In genomic region chr5:173629628-173630027, GRCh38 we compare ENCODE assay signal across 9 cellular contexts. TPM values are rescaled to one million over a fixed set of nuclear protein-coding genes. Genes with fewer than 3 reads are reported as not detected.
DNase-seq lines count a peak whose midpoint lies in the region; FAIRE-seq and TF ChIP-seq lines count a peak whose summit lies in the region.
"Had no signal": no experiment of that assay in that cellular context is flagged by ENCODE, and none has a peak within 500 bp of the region (broad histone marks: within the 10 kb centered on the region; RNA-seq: fewer than 3 reads in every experiment).

No MANE protein-coding gene starts in this region.

- no peaks in the 10 kb centered on the region for H3K4me1 ChIP-seq in vagina
- peaks cover 8% of the 10 kb centered on the region for H3K4me1 ChIP-seq in mesenchymal stem cell (ENCODE audit: control insufficient read depth, insufficient read depth, low read depth, low read length)

- H3K9me3 ChIP-seq in vagina (no peaks in the 10 kb centered on the region), mesenchymal stem cell (ENCODE audit: control insufficient read depth, low read length) (no peaks in the 10 kb centered on the region)

- H2BK120ac ChIP-seq in mesenchymal stem cell (ENCODE audit: low read depth, low read length) = no peak overlapping the region

- H3K36me3 ChIP-seq in vagina (no peaks in the 10 kb centered on the region), mesenchymal stem cell (ENCODE audit: control insufficient read depth in 1 of 2, insufficient read depth in 2 of 2, low read depth in 1 of 2, low read length in 2 of 2) (no peaks in the 10 kb centered on the region)

- TF ChIP-seq CTCF in AG10803 (conservative IDR thresholded peaks at IDR 0.05; ENCODE audit: low read length) = peak; percentile 15
- no peak for TF ChIP-seq CTCF in vagina (IDR thresholded peaks at IDR 0.05)

- no peaks in the 10 kb centered on the region for H3K27me3 ChIP-seq in vagina
- H3K27me3 ChIP-seq in mesenchymal stem cell (ENCODE audit: control insufficient read depth in 1 of 2, insufficient read depth in 1 of 2, low read length in 2 of 2) = peaks cover 10 to 22% of the 10 kb centered on the region in 2 experiments

- no peak overlapping the region for H4K8ac ChIP-seq in mesenchymal stem cell (ENCODE audit: low read length)

- H3K23ac ChIP-seq in mesenchymal stem cell (ENCODE audit: low read length in 2 of 2) = no peak overlapping the region

- H2BK5ac ChIP-seq in mesenchymal stem cell (ENCODE audit: low read depth, low read length, poor library complexity, severe bottlenecking) = no peak overlapping the region

- H3K79me1 ChIP-seq in mesenchymal stem cell (replicated peaks; ENCODE audit: low read length, poor library complexity, severe bottlenecking) = no peaks in the 10 kb centered on the region

- H3K4me2 ChIP-seq in mesenchymal stem cell (ENCODE audit: low read length, poor library complexity, severe bottlenecking) = no peak overlapping the region

- intact Hi-C loops in vagina (cut with DNase I) = no loop called here

- no peak overlapping the region for H2AFZ ChIP-seq in mesenchymal stem cell (ENCODE audit: low read depth, low read length)

- H3K9ac ChIP-seq in mesenchymal stem cell (ENCODE audit: low read length) = no peak overlapping the region

- no peak overlapping the region for H2BK15ac ChIP-seq in mesenchymal stem cell (ENCODE audit: low read depth, poor library complexity, severe bottlenecking)

- H3K4me3 ChIP-seq in AG10803 (ENCODE audit: low read length) (no peak overlapping the region), vagina (no peak overlapping the region), mesenchymal stem cell (ENCODE audit: insufficient read depth in 1 of 2, low read depth in 1 of 2, low read length in 2 of 2) (no peak overlapping the region)

- H2BK12ac ChIP-seq in mesenchymal stem cell (ENCODE audit: low read length in 2 of 2) = no peak overlapping the region

- no peak overlapping the region for H3K14ac ChIP-seq in mesenchymal stem cell (ENCODE audit: low read length in 2 of 2)

- peak; percentile 5 for FAIRE-seq in GM12892 (lab: Jason Lieb, UNC)

- 100% methylated on average over 1 of the region's 1 CpG for WGBS in mesenchymal stem cell

- H3K4ac ChIP-seq in mesenchymal stem cell (ENCODE audit: low read depth in 1 of 2, low read length in 2 of 2) = no peak overlapping the region

- no peak overlapping the region for H2AK5ac ChIP-seq in mesenchymal stem cell (ENCODE audit: low read length, severe bottlenecking)

- TF ChIP-seq POLR2A in GM12892 (IDR thresholded peaks at IDR 0.05; ENCODE audit: low read depth, low read length) (no peak), vagina (IDR thresholded peaks at IDR 0.05) (no peak)

- no peak overlapping the region for H3K18ac ChIP-seq in mesenchymal stem cell (ENCODE audit: low read depth in 1 of 2, low read length in 2 of 2)

- DNase-seq in AG10803 (ENCODE audit: low read depth) (no peak), GM12892 (ENCODE audit: insufficient read length) (peak; percentile 39), SK-MEL-5 (ENCODE audit: low read depth, low spot score) (peak; percentile 53), iPS-NIHi7 (ENCODE audit: extremely low spot score) (peak; percentile 90), vagina (ENCODE audit: extremely low spot score in 2 of 2) (no peak), mesenchymal stem cell (no peak), NCI-H2081 treated with DMSO at 0.1 percent for 48 hours (lab: John Stamatoyannopoulos, UW) (no peak), hippocampal formation (lab: John Stamatoyannopoulos, UW) (no peak)
- DNase-seq: activated CD8-positive, alpha-beta memory T cell treated with anti-CD3 and anti-CD28 coated beads for 24 hours had no signal

- no peak overlapping the region for H4K91ac ChIP-seq in mesenchymal stem cell (ENCODE audit: low read length)

- in situ Hi-C loops in SK-MEL-5 (cut with HindIII; ENCODE audit: low pct_unique_long_range_greater_than_20kb, low sequenced_read_pairs) = no loop called here

- H3K27ac ChIP-seq in vagina = no peak overlapping the region
- no peak overlapping the region for H3K27ac ChIP-seq in mesenchymal stem cell (ENCODE audit: low read length, poor library complexity, severe bottlenecking)

RNA-seq across cellular contexts. Expression of gene BOD1, which starts 13.2 kb away (rescaled TPM):
- polyA plus RNA-seq in GM12892 (2012; ENCODE audit: missing spikeins) = 29.5 TPM
- 39.2 and 45.7 TPM in 2 replicates for total RNA-seq in SK-MEL-5 (2014; rRNA removed; shearing (Covaris generic))
- 39.3 and 53.2 TPM in 2 replicates for polyA plus RNA-seq in SK-MEL-5 (2015; cell fraction: cytosol; rRNA removed)
- polyA plus RNA-seq in SK-MEL-5 (2015; cell fraction: nucleus; rRNA removed) = 172 and 208 TPM in 2 replicates
- 34.1 TPM for total RNA-seq in vagina
- 79.3 TPM for polyA plus RNA-seq in mesenchymal stem cell (2013, experiment 1 of 2)
- 84.2 TPM for polyA plus RNA-seq in mesenchymal stem cell (2013, experiment 2 of 2)

Comparison
In these comparisons a context has a peak if more than half of its experiments do, and no peak if none do; other contexts are left out.
1. DNase-seq: peak in GM12892 (single experiment), SK-MEL-5 (single experiment) and iPS-NIHi7 (single experiment); none in AG10803 (single experiment), vagina (0 of 2), mesenchymal stem cell (single experiment), NCI-H2081 treated with DMSO at 0.1 percent for 48 hours (single experiment) and hippocampal formation (0 of 2).